Comparison of ENCODE assay signal across 21 cellular contexts in the genomic region with DNA sequence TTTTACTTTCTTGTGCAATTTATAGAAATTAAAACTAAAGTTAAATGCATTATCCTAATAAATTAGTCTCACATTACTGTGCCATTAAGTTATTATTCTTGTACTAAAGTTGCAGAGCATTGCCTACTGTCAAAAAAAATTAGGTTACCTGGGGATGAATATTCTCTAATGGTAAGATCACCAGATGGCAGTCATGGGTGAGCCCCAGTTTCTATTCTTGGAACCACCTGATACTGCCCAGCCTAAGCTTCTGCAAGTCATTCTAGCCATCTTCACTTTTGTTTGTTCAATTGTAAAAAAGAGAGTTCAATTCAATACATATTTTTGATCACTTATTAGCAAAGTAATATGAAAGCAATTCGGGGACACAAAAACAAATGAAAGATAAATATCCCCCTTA.
"Had no signal": no experiment of that assay in that cellular context is flagged by ENCODE, and none has a peak within 500 bp of the region (broad histone marks: within the 10 kb centered on the region; RNA-seq: fewer than 3 reads in every experiment).

No MANE protein-coding gene starts in this region.

- ATAC-seq: heart left ventricle; sciatic nerve; stimulated activated memory B cell treated with anti-CD40 and anti-IgM and Interleukin-4, amounts not matched to agents 10 μg/mL and 1 μg/mL and 100 μg/mL, for 72 hours had no signal

- H3K36me3 ChIP-seq: heart left ventricle, prostate gland, spleen, tibial artery, upper lobe of left lung, uterus had no signal

- H3K9ac ChIP-seq: parathyroid adenoma had no signal

- H2AFZ ChIP-seq: parathyroid adenoma had no signal

- H3K4me1 Mint-ChIP-seq: naive B cell; nephron progenitor cell; stimulated activated memory B cell treated with anti-CD40 and anti-IgM and Interleukin-4, amounts not matched to agents 10 μg/mL and 1 μg/mL and 100 μg/mL, for 72 hours had no signal

- H3K27me3 ChIP-seq: heart left ventricle, spleen, tibial artery, upper lobe of left lung, uterus had no signal

- H3K9me3 Mint-ChIP-seq: naive B cell; nephron progenitor cell; stimulated activated memory B cell treated with anti-CD40 and anti-IgM and Interleukin-4, amounts not matched to agents 10 μg/mL and 1 μg/mL and 100 μg/mL, for 72 hours; stimulated activated naive CD8-positive, alpha-beta T cell treated with anti-CD3 and anti-CD28 coated beads, Interleukin-15, Interleukin-2, amounts not matched to agents 100 ng/mL and 50 ng/mL, for 24 hours had no signal

- H3K27ac Mint-ChIP-seq: naive B cell; nephron progenitor cell; stimulated activated memory B cell treated with anti-CD40 and anti-IgM and Interleukin-4, amounts not matched to agents 10 μg/mL and 1 μg/mL and 100 μg/mL, for 72 hours; stimulated activated naive CD8-positive, alpha-beta T cell treated with anti-CD3 and anti-CD28 coated beads, Interleukin-15, Interleukin-2, amounts not matched to agents 100 ng/mL and 50 ng/mL, for 24 hours had no signal

- DNase-seq: dermis blood vessel endothelial cell; foreskin melanocyte; heart left ventricle; hippocampal formation; kidney glomerular epithelial cell; mesendoderm; naive B cell; nephron progenitor cell; retina; spleen; stimulated activated CD4-positive, alpha-beta T cell treated with anti-CD3 and anti-CD28 coated beads, Interleukin-15, amount 100 ng/mL, for 24 hours; stimulated activated CD4-positive, alpha-beta T cell treated with anti-CD3 and anti-CD28 coated beads, Interleukin-1b, Interleukin-23, amount 100 ng/mL, for 48 hours; stimulated activated CD4-positive, alpha-beta T cell treated with anti-CD3 and anti-CD28 coated beads, Interleukin-4, amount 100 ng/mL, for 24 hours; tibial artery; upper lobe of left lung; uterus had no signal

- H3K79me2 ChIP-seq: parathyroid adenoma had no signal

- H3K36me3 Mint-ChIP-seq: naive B cell; stimulated activated memory B cell treated with anti-CD40 and anti-IgM and Interleukin-4, amounts not matched to agents 10 μg/mL and 1 μg/mL and 100 μg/mL, for 72 hours had no signal

- H3K4me3 ChIP-seq: heart left ventricle, prostate gland, spleen, tibial artery, upper lobe of left lung, uterus had no signal

- H3K9me3 ChIP-seq: prostate gland, spleen, tibial artery, upper lobe of left lung, uterus had no signal

- H3K27me3 Mint-ChIP-seq: naive B cell; stimulated activated memory B cell treated with anti-CD40 and anti-IgM and Interleukin-4, amounts not matched to agents 10 μg/mL and 1 μg/mL and 100 μg/mL, for 72 hours; stimulated activated naive CD8-positive, alpha-beta T cell treated with anti-CD3 and anti-CD28 coated beads, Interleukin-15, Interleukin-2, amounts not matched to agents 100 ng/mL and 50 ng/mL, for 24 hours had no signal

- H3K27ac ChIP-seq: heart left ventricle, parathyroid adenoma, prostate gland, spleen, tibial artery, upper lobe of left lung, uterus had no signal

- H3K4me1 ChIP-seq: heart left ventricle, parathyroid adenoma, prostate gland, spleen, tibial artery, upper lobe of left lung, uterus had no signal

- H3K4me3 Mint-ChIP-seq: naive B cell; nephron progenitor cell; stimulated activated memory B cell treated with anti-CD40 and anti-IgM and Interleukin-4, amounts not matched to agents 10 μg/mL and 1 μg/mL and 100 μg/mL, for 72 hours; stimulated activated naive CD8-positive, alpha-beta T cell treated with anti-CD3 and anti-CD28 coated beads, Interleukin-15, Interleukin-2, amounts not matched to agents 100 ng/mL and 50 ng/mL, for 24 hours had no signal
